In genomic region chr12:64610092-64610659, GRCh38 we compare ENCODE assay signal across 8 cellular contexts. TPM values are rescaled to one million over a fixed set of nuclear protein-coding genes. Genes with fewer than 3 reads are reported as not detected.
DNase-seq lines count a peak whose midpoint lies in the region; ATAC-seq and TF ChIP-seq lines count a peak whose summit lies in the region.

A gene with protein sequence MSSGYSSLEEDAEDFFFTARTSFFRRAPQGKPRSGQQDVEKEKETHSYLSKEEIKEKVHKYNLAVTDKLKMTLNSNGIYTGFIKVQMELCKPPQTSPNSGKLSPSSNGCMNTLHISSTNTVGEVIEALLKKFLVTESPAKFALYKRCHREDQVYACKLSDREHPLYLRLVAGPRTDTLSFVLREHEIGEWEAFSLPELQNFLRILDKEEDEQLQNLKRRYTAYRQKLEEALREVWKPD (plus strand): TSS chr12:64610495. CDS start chr12:64610633, 138 bp downstream.

- H3K27me3 ChIP-seq in CD4-positive, alpha-beta memory T cell (ENCODE audit: insufficient read depth, low read length), result no peaks in the 10 kb centered on the region
- H3K27me3 ChIP-seq in neuronal stem cell (ENCODE audit: control insufficient read depth in 3 of 3, insufficient read depth in 3 of 3, low read depth in 1 of 3, low read length in 3 of 3), result no peaks in the 10 kb centered on the region
- H3K27me3 ChIP-seq in thymus (ENCODE audit: control insufficient read depth, insufficient read depth), result no peaks in the 10 kb centered on the region

- no peaks in the 10 kb centered on the region for H3K27me3 Mint-ChIP-seq in CD4-positive, alpha-beta memory T cell

- POLR2A ChIA-PET in CD4-positive, alpha-beta memory T cell (lab: Charles Lee; ENCODE audit: partially characterized antibody), result interaction anchor here (0.6 to 12.2 kb wide), 24 partner anchors 8 to 93 kb away, joined by 3 to 334 read pairs (median 10); no protein-coding TSS in a partner anchor

- H3K4me1 Mint-ChIP-seq in CD4-positive, alpha-beta memory T cell, result peaks cover 27 to 64% (median 39%) of the 10 kb centered on the region in 4 donors

- H3K36me3 ChIP-seq in CD4-positive, alpha-beta memory T cell (ENCODE audit: insufficient read depth, low read length), result peaks cover 4% of the 10 kb centered on the region
- H3K36me3 ChIP-seq in neuronal stem cell (replicated peaks in 1 of 2; ENCODE audit: control insufficient read depth in 2 of 2, insufficient read depth in 2 of 2, low read length in 2 of 2), result no peaks in the 10 kb centered on the region
- H3K36me3 ChIP-seq in thymus (ENCODE audit: control insufficient read depth, insufficient read depth), result no peaks in the 10 kb centered on the region

- H4K8ac ChIP-seq in neuronal stem cell (ENCODE audit: low read depth, low read length), result no peak within 1 kb of the TSS

- H3K9me3 Mint-ChIP-seq in CD4-positive, alpha-beta memory T cell, result no peaks in the 10 kb centered on the region

- H3K27ac Mint-ChIP-seq in CD4-positive, alpha-beta memory T cell, result peak within 1 kb of the TSS; percentile 95 to 98 (median 97)

- peak within 1 kb of the TSS; percentile 91 to 95 for H3K4me3 ChIP-seq in CD4-positive, alpha-beta memory T cell (ENCODE audit: low read length in 2 of 2)
- H3K4me3 ChIP-seq in foreskin fibroblast (ENCODE audit: low read depth in 1 of 2, low read length in 2 of 2) (peak within 1 kb of the TSS; percentile 66 to 80), neuronal stem cell (ENCODE audit: low read length in 2 of 2) (peak within 1 kb of the TSS; percentile 86 to 91), thymus (ENCODE audit: low read length) (peak within 1 kb of the TSS; percentile 85)

- H3K23ac ChIP-seq in neuronal stem cell (ENCODE audit: low read depth, low read length, poor library complexity), result peak within 1 kb of the TSS; percentile 96

- peak within 1 kb of the TSS; percentile 92 for H3K9ac ChIP-seq in neuronal stem cell (ENCODE audit: low read depth, low read length, poor library complexity)

- peak within 1 kb of the TSS; percentile 94 for H3K4me2 ChIP-seq in neuronal stem cell (ENCODE audit: insufficient read depth, low read length, poor library complexity, severe bottlenecking)

- TF ChIP-seq POLR2A in Raji (IDR thresholded peaks at IDR 0.05; ENCODE audit: insufficient read depth, low read depth, low read length), result peak; percentile 64

- no peak for TF ChIP-seq CTCF in foreskin fibroblast (IDR thresholded peaks at IDR 0.05; ENCODE audit: low read depth, low read length)

- H3K18ac ChIP-seq in neuronal stem cell (ENCODE audit: low read length), result peak within 1 kb of the TSS; percentile 97

- peaks cover 41% of the 10 kb centered on the region for H3K4me1 ChIP-seq in CD4-positive, alpha-beta memory T cell (ENCODE audit: insufficient read depth, low read length)
- H3K4me1 ChIP-seq in neuronal stem cell (ENCODE audit: control insufficient read depth in 2 of 2, insufficient read depth in 1 of 2, low read depth in 1 of 2, low read length in 2 of 2), result peaks cover 7 to 12% of the 10 kb centered on the region in 2 donors
- H3K4me1 ChIP-seq in thymus (ENCODE audit: control insufficient read depth, insufficient read depth, low read length), result peaks cover 14% of the 10 kb centered on the region

- peaks cover 10 to 44% of the 10 kb centered on the region in 2 donors for H3K36me3 Mint-ChIP-seq in CD4-positive, alpha-beta memory T cell

- peak; percentile 74 to 79 (median 79) for DNase-seq in CD4-positive, alpha-beta memory T cell
- DNase-seq in activated effector memory CD4-positive, alpha-beta T cell treated with Interleukin-2 at 50 U/mL for 16 hours, result peak; percentile 71
- peak; percentile 45 to 78 for DNase-seq in foreskin fibroblast
- DNase-seq in neuronal stem cell (ENCODE audit: low spot score), result peak; percentile 74

- peak within 1 kb of the TSS; percentile 88 for H3K27ac ChIP-seq in CD4-positive, alpha-beta memory T cell (ENCODE audit: low read depth, low read length)
- peak within 1 kb of the TSS; percentile 96 for H3K27ac ChIP-seq in neuronal stem cell (replicated peaks; ENCODE audit: low read length)
- H3K27ac ChIP-seq in thymus (ENCODE audit: low read depth), result peak within 1 kb of the TSS; percentile 82

- H2AK5ac ChIP-seq in neuronal stem cell (ENCODE audit: low read depth, low read length), result peak within 1 kb of the TSS; percentile 81

- H2BK12ac ChIP-seq in neuronal stem cell (ENCODE audit: low read length), result peak within 1 kb of the TSS; percentile 73

- H3K14ac ChIP-seq in neuronal stem cell (ENCODE audit: low read length), result peak within 1 kb of the TSS; percentile 75

- peak within 1 kb of the TSS; percentile 96 to 99 (median 98) for H3K4me3 Mint-ChIP-seq in CD4-positive, alpha-beta memory T cell

- WGBS in neuronal stem cell (ENCODE audit: extremely low coverage in 2 of 2, insufficient read length in 2 of 2, insufficient replicate concordance in 1 of 2), 2 donors, result no CpG with 5 or more reads among the region's 76 CpGs
- WGBS in thymus, result under 1% methylated on average over 76 of the region's 76 CpGs

- CTCF ChIA-PET in CD4-positive, alpha-beta memory T cell (lab: Charles Lee; ENCODE audit: partially characterized antibody), result interaction anchor here (0.8 to 5.5 kb wide), 16 partner anchors 7 to 86 kb away, joined by 3 to 87 read pairs (median 8); no protein-coding TSS in a partner anchor

- H4K91ac ChIP-seq in neuronal stem cell (ENCODE audit: low read depth, low read length, poor library complexity), result no peak within 1 kb of the TSS

- no peaks in the 10 kb centered on the region for H3K9me3 ChIP-seq in CD4-positive, alpha-beta memory T cell (ENCODE audit: control insufficient read depth in 1 of 2, low read length in 2 of 2)
- no peaks in the 10 kb centered on the region for H3K9me3 ChIP-seq in neuronal stem cell (replicated peaks in 1 of 2; ENCODE audit: control insufficient read depth in 2 of 2, insufficient read depth in 1 of 2, low read depth in 1 of 2, low read length in 2 of 2)
- H3K9me3 ChIP-seq in thymus (ENCODE audit: control insufficient read depth), result no peaks in the 10 kb centered on the region

- H2BK5ac ChIP-seq in neuronal stem cell (ENCODE audit: low read length), result peak within 1 kb of the TSS; percentile 99

- ATAC-seq in GM19395 (IDR thresholded peaks at IDR 0.05; ENCODE audit: unreplicated experiment) (peak; percentile 56), HG03521 (IDR thresholded peaks at IDR 0.05; ENCODE audit: unreplicated experiment) (peak; percentile 55)

- H2BK120ac ChIP-seq in neuronal stem cell (ENCODE audit: low read depth, low read length), result peak within 1 kb of the TSS; percentile 96

- intact Hi-C loops in CD4-positive, alpha-beta memory T cell (cut with micrococcal nuclease), result loop anchor here (2.0 to 5.0 kb wide), 2 partner anchors 15 to 158 kb away; partner anchors contain the start of gene TBK1

- peak within 1 kb of the TSS; percentile 88 for H2AFZ ChIP-seq in neuronal stem cell (ENCODE audit: low read length)

- H2BK15ac ChIP-seq in neuronal stem cell (ENCODE audit: low read length), result peak within 1 kb of the TSS; percentile 81

- peak within 1 kb of the TSS; percentile 89 for H3K4ac ChIP-seq in neuronal stem cell (ENCODE audit: low read length)

- peaks cover 1% of the 10 kb centered on the region for H3K79me1 ChIP-seq in neuronal stem cell (ENCODE audit: low read depth, low read length)

RNA-seq across cellular contexts. Expression of the gene that starts here (rescaled TPM):
- 100 to 1,000 TPM; 159 TPM for total RNA-seq in CD4-positive, alpha-beta memory T cell
- 10 to 100 TPM in 1 of 2 donors, 1 to 10 TPM in 1; 5.2 to 12.3 TPM for polyA plus RNA-seq in CD4-positive, alpha-beta memory T cell
- 11.3 TPM for polyA plus RNA-seq in neuronal stem cell (2013, experiment 1 of 2)
- 11.6 TPM for polyA plus RNA-seq in neuronal stem cell (2013, experiment 2 of 2)
- 22.8 TPM for polyA plus RNA-seq in thymus

Comparison
In these comparisons a context has a peak if more than half of its experiments do, and no peak if none do; other contexts are left out.
1. Peak in every context shown above with its lines: DNase-seq, ATAC-seq, H3K4me3 ChIP-seq and H3K27ac ChIP-seq.